20 cellular contexts compared by ENCODE assay signal in the genomic region with DNA sequence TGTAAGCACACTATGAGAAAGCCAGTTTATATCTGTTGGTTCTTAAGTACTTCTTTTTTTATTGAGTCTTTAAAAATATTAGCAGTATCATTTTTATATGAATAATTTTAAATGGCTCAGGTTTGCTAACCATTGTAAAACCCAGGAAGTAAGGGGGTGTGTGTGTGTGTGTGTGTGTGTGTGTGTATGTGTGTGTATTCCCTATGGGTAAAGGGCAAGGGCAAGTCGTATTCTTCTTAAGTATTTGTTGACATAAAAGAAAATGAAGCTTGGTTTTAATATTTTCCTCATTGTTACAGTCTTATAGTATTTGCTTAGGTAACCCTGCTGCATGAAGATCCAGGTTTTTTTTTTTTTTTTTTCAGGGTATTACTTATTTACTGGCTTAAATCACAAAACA.
DNase-seq lines count a peak whose midpoint lies in the region; ATAC-seq and TF ChIP-seq lines count a peak whose summit lies in the region.
"Had no signal": no experiment of that assay in that cellular context is flagged by ENCODE, and none has a peak within 500 bp of the region (broad histone marks: within the 10 kb centered on the region; RNA-seq: fewer than 3 reads in every experiment).

No MANE protein-coding gene starts in this region.

- H3K36me3 ChIP-seq in cardiac muscle cell, result no peaks in the 10 kb centered on the region
- H3K36me3 ChIP-seq in left ventricle myocardium inferior, result no peaks in the 10 kb centered on the region
- H3K36me3 ChIP-seq: BE2C; BLaER1 treated with 17β-estradiol and CSF1 and Interleukin-3, amounts not matched to agents 10 nM and 100 nM had no signal

- no peak for TF ChIP-seq CTCF in cardiac muscle cell (IDR thresholded peaks at IDR 0.05; ENCODE audit: low read depth, low read length)
- no peak for TF ChIP-seq CTCF in left ventricle myocardium inferior (IDR thresholded peaks at IDR 0.05; ENCODE audit: borderline replicate concordance)
- TF ChIP-seq CTCF in VCaP (conservative IDR thresholded peaks at IDR 0.05), result no peak

- intact Hi-C loops in left ventricle myocardium inferior (cut with micrococcal nuclease), result no loop called here
- intact Hi-C loops in left colon (cut with DNase I, micrococcal nuclease), result no loop called here
- intact Hi-C loops in posterior cingulate gyrus (cut with DNase I), result no loop called here

- H3K9me3 ChIP-seq in cardiac muscle cell (ENCODE audit: low read depth) (no peaks in the 10 kb centered on the region), left ventricle myocardium inferior (replicated peaks) (no peaks in the 10 kb centered on the region)
- H3K9me3 ChIP-seq: A549; BE2C; BLaER1 treated with 17β-estradiol and CSF1 and Interleukin-3, amounts not matched to agents 10 nM and 100 nM had no signal

- H3K4me1 ChIP-seq in cardiac muscle cell (ENCODE audit: low read depth) (peaks cover 26% of the 10 kb centered on the region), left ventricle myocardium inferior (no peaks in the 10 kb centered on the region)
- H3K4me1 ChIP-seq: BE2C; BLaER1 treated with 17β-estradiol and CSF1 and Interleukin-3, amounts not matched to agents 10 nM and 100 nM had no signal

- H3K27me3 ChIP-seq in cardiac muscle cell, result no peaks in the 10 kb centered on the region
- H3K27me3 ChIP-seq in left ventricle myocardium inferior (ENCODE audit: low read depth), result no peaks in the 10 kb centered on the region
- H3K27me3 ChIP-seq: BE2C; BLaER1 treated with 17β-estradiol and CSF1 and Interleukin-3, amounts not matched to agents 10 nM and 100 nM had no signal

- peak; percentile 73 for ATAC-seq in left colon
- ATAC-seq: A549 had no signal

- DNase-seq in cardiac muscle cell (ENCODE audit: low read depth in 1 of 2, low spot score in 1 of 2) (no peak), left ventricle myocardium inferior (no peak), left colon (peak; percentile 14 to 24), posterior cingulate gyrus (no peak), germinal center (ENCODE audit: low spot score) (no peak), SIG-M5 treated with dmso at 0.1 percent for 504 hours (lab: John Stamatoyannopoulos, UW; ENCODE audit: unreplicated experiment) (no peak)
- DNase-seq: 8988T; ACHN; AML-193; BE2C; CD4-positive, alpha-beta T cell; CD8-positive, alpha-beta memory T cell; DMS 273 treated with DMSO at 0.1 percent for 48 hours; DND-41; GM23248; H7; HCEC 1CT had no signal

- H3K27ac ChIP-seq in cardiac muscle cell (peak overlapping the region; percentile 82), left ventricle myocardium inferior (replicated peaks) (no peak overlapping the region), VCaP (peak overlapping the region; percentile 56)
- H3K27ac ChIP-seq: A549; BLaER1 treated with 17β-estradiol and CSF1 and Interleukin-3, amounts not matched to agents 10 nM and 100 nM; GM23248 had no signal

- H3K4me3 ChIP-seq in cardiac muscle cell (no peak overlapping the region), left ventricle myocardium inferior (no peak overlapping the region)
- H3K4me3 ChIP-seq: A549; BLaER1 treated with 17β-estradiol and CSF1 and Interleukin-3, amounts not matched to agents 10 nM and 100 nM; GM23248 had no signal

Comparison
In these comparisons a context has a peak if more than half of its experiments do, and no peak if none do; other contexts are left out.
1. DNase-seq: peak in left colon (2 of 2); none in cardiac muscle cell (0 of 2), left ventricle myocardium inferior (single experiment), posterior cingulate gyrus (0 of 10), germinal center (single experiment) and SIG-M5 treated with dmso at 0.1 percent for 504 hours (single experiment).